Comparison of ENCODE assay signal across 1 cellular context in the genomic region with DNA sequence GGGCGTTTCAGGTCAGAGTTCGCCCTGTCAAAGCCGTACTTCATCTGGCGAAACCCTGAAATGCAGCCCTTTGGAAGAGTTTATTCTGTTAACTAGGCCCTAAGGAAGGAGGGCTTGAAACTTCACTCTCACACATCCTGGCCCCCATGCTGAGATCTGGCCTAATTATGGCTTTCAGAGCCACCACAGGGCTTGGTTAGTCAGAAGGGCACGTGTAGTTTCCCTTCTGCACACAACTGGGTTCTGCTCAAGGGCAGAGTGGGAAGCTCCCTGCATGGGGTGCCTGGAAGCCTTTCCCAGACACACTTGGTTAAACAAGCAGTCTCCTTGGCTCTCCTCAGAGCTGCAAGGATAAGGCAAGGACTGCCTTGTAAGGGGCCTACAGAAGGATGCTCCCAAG.
TF ChIP-seq lines count a peak whose summit lies in the region.

No MANE protein-coding gene starts in this region.

TF ChIP-seq in GM12878, 131 proteins besides CTCF, POLR2A, EP300 and RAD21:
- TF ChIP-seq FOXM1 (IDR thresholded peaks at IDR 0.05; ENCODE audit: low read depth, low read length) (no peak), IKZF1 (conservative IDR thresholded peaks at IDR 0.05) (0 out of 2 replicates have a peak, but pooled peaks have one; percentile 35), BHLHE40 (IDR thresholded peaks at IDR 0.05; ENCODE audit: borderline replicate concordance in 1 of 2, low read depth in 2 of 2, low read length in 1 of 2) (peak in 1 of 2 experiments; percentile 86; a peak in 3 of 4 replicates)
